ENCODE assay signal across 8 cellular contexts in the genomic region with DNA sequence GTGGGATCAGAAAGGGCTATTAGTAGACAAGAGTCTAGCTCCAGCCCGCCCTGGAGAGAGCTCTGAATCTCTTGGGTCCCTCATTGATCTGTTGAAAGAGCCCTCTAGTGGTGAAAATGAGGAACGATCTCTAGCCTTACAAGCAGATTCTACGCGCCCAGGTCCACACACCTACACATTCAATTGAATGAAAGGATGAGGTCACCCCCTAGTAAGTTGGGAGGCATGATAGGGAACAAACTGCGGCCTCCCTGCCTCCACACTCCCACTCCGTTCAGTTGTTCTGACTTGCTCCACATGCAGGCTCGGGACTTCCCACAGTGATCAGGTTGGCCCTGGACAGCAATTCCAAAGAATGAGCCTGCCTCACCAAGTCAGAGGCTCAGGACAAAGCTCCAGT. TPM values are rescaled to one million over a fixed set of nuclear protein-coding genes. Genes with fewer than 3 reads are reported as not detected.
DNase-seq lines count a peak whose midpoint lies in the region; ATAC-seq and TF ChIP-seq lines count a peak whose summit lies in the region.

No MANE protein-coding gene starts in this region.

- H3K9ac ChIP-seq in mesenchymal stem cell (ENCODE audit: low read length), result no peak overlapping the region

- H3K18ac ChIP-seq in mesenchymal stem cell (ENCODE audit: low read depth in 1 of 2, low read length in 2 of 2), result no peak overlapping the region

- no peak for ATAC-seq in GM19324 (IDR thresholded peaks at IDR 0.05; ENCODE audit: low FRiP score, unreplicated experiment)

- DNase-seq in GM10266 (ENCODE audit: extremely low spot score), result peak; percentile 74
- peak; percentile 69 for DNase-seq in NCI-H1436 (lab: John Stamatoyannopoulos, UW)
- peak; percentile 73 for DNase-seq in dermis blood vessel endothelial cell
- DNase-seq in mesenchymal stem cell, result peak; percentile 8
- DNase-seq in superior temporal gyrus (ENCODE audit: extremely low spot score), result peak; percentile 89

- H2AFZ ChIP-seq in mesenchymal stem cell (ENCODE audit: low read depth, low read length), result no peak overlapping the region

- H3K4ac ChIP-seq in mesenchymal stem cell (ENCODE audit: low read depth in 1 of 2, low read length in 2 of 2), result no peak overlapping the region

- H2AK5ac ChIP-seq in mesenchymal stem cell (ENCODE audit: low read length, severe bottlenecking), result no peak overlapping the region

- no peak overlapping the region for H2BK120ac ChIP-seq in mesenchymal stem cell (ENCODE audit: low read depth, low read length)

- no peak overlapping the region for H2BK12ac ChIP-seq in mesenchymal stem cell (ENCODE audit: low read length in 2 of 2)

- no peaks in the 10 kb centered on the region for H3K4me1 ChIP-seq in mesenchymal stem cell (ENCODE audit: control insufficient read depth, insufficient read depth, low read depth, low read length)

- no peaks in the 10 kb centered on the region for H3K79me1 ChIP-seq in mesenchymal stem cell (replicated peaks; ENCODE audit: low read length, poor library complexity, severe bottlenecking)

- H3K23ac ChIP-seq in mesenchymal stem cell (ENCODE audit: low read length in 2 of 2), result no peak overlapping the region

- WGBS in mesenchymal stem cell, result 7% methylated on average over 7 of the region's 7 CpGs

- no peak overlapping the region for H2BK5ac ChIP-seq in mesenchymal stem cell (ENCODE audit: low read depth, low read length, poor library complexity, severe bottlenecking)

- no peaks in the 10 kb centered on the region for H3K9me3 ChIP-seq in mesenchymal stem cell (ENCODE audit: control insufficient read depth, low read length)

- H2BK15ac ChIP-seq in mesenchymal stem cell (ENCODE audit: low read depth, poor library complexity, severe bottlenecking), result no peak overlapping the region

- no peak overlapping the region for H4K8ac ChIP-seq in mesenchymal stem cell (ENCODE audit: low read length)

- TF ChIP-seq CTCF in 22Rv1 (IDR thresholded peaks at IDR 0.05) (peak; percentile 83), GM10266 (IDR thresholded peaks at IDR 0.05; ENCODE audit: control insufficient read depth, insufficient read depth, low read depth, missing control alignments) (peak; percentile 73), WI38 (IDR thresholded peaks at IDR 0.05; ENCODE audit: low read depth, low read length) (peak; percentile 48)

- no peak overlapping the region for H3K4me2 ChIP-seq in mesenchymal stem cell (ENCODE audit: low read length, poor library complexity, severe bottlenecking)

- H3K27me3 ChIP-seq in mesenchymal stem cell (ENCODE audit: control insufficient read depth in 1 of 2, insufficient read depth in 1 of 2, low read length in 2 of 2), result peaks cover 0 to 10% of the 10 kb centered on the region in 2 experiments

- H3K36me3 ChIP-seq in mesenchymal stem cell (ENCODE audit: control insufficient read depth in 1 of 2, insufficient read depth in 2 of 2, low read depth in 1 of 2, low read length in 2 of 2), result no peaks in the 10 kb centered on the region

- H3K27ac ChIP-seq in 22Rv1, result no peak overlapping the region
- H3K27ac ChIP-seq in mesenchymal stem cell (ENCODE audit: low read length, poor library complexity, severe bottlenecking), result no peak overlapping the region

- H4K91ac ChIP-seq in mesenchymal stem cell (ENCODE audit: low read length), result no peak overlapping the region

- no peak overlapping the region for H3K14ac ChIP-seq in mesenchymal stem cell (ENCODE audit: low read length in 2 of 2)

- no peak overlapping the region for H3K4me3 ChIP-seq in WI38 (ENCODE audit: low read depth, low read length)
- H3K4me3 ChIP-seq in mesenchymal stem cell (ENCODE audit: insufficient read depth in 1 of 2, low read depth in 1 of 2, low read length in 2 of 2), result no peak overlapping the region

RNA-seq across cellular contexts. Expression of gene CACNG3, which starts 2.9 kb away (rescaled TPM):
- total RNA-seq in dermis blood vessel endothelial cell, result not detected in 2 replicates
- polyA plus RNA-seq in mesenchymal stem cell (2013, experiment 1 of 2), result not detected
- polyA plus RNA-seq in mesenchymal stem cell (2013, experiment 2 of 2), result 0.01 TPM

Comparison
In these comparisons a context has a peak if more than half of its experiments do, and no peak if none do; other contexts are left out.
1. DNase-seq: peak in every context shown above with its lines; median percentile 89 in superior temporal gyrus; 74 in GM10266; 73 in dermis blood vessel endothelial cell; 69 in NCI-H1436; 8 in mesenchymal stem cell.